In genomic region chr14:71398450-71398849, GRCh38 we compare ENCODE assay signal across 11 cellular contexts.
DNase-seq lines count a peak whose midpoint lies in the region; ATAC-seq and TF ChIP-seq lines count a peak whose summit lies in the region.
"Had no signal": no experiment of that assay in that cellular context is flagged by ENCODE, and none has a peak within 500 bp of the region (broad histone marks: within the 10 kb centered on the region; RNA-seq: fewer than 3 reads in every experiment).

No MANE protein-coding gene starts in this region.

- H3K27ac ChIP-seq in body of pancreas: peak overlapping the region in 1 of 4 donors; percentile 36
- H3K27ac ChIP-seq in brain microvascular endothelial cell: no peak overlapping the region

- peak overlapping the region; percentile 90 for H3K27ac Mint-ChIP-seq in activated CD4-positive, alpha-beta T cell treated with anti-CD3 and anti-CD28 coated beads, Interleukin-2, amount 10 ng/mL, durations not matched to agents 7 days and 5 days
- H3K27ac Mint-ChIP-seq in activated B cell treated with CpG ODN at 0.5 μM for 24 hours: peak overlapping the region; percentile 84
- peak overlapping the region; percentile 99 for H3K27ac Mint-ChIP-seq in stimulated activated naive B cell treated with anti-CD40 and anti-IgM and Interleukin-4, amounts not matched to agents 10 μg/mL and 1 μg/mL and 100 μg/mL, for 72 hours

- no peak overlapping the region for H3K4me3 Mint-ChIP-seq in activated CD4-positive, alpha-beta T cell treated with anti-CD3 and anti-CD28 coated beads, Interleukin-2, amount 10 ng/mL, durations not matched to agents 7 days and 5 days
- H3K4me3 Mint-ChIP-seq in activated B cell treated with CpG ODN at 0.5 μM for 24 hours: peak overlapping the region; percentile 15
- H3K4me3 Mint-ChIP-seq in stimulated activated naive B cell treated with anti-CD40 and anti-IgM and Interleukin-4, amounts not matched to agents 10 μg/mL and 1 μg/mL and 100 μg/mL, for 72 hours: peak overlapping the region; percentile 11 to 17

- no peaks in the 10 kb centered on the region for H3K9me3 ChIP-seq in body of pancreas

- peaks cover 10% of the 10 kb centered on the region for H3K4me1 ChIP-seq in body of pancreas

- no peak for TF ChIP-seq POLR2A in body of pancreas (IDR thresholded peaks at IDR 0.05)

- peaks cover 6% of the 10 kb centered on the region for H3K36me3 Mint-ChIP-seq in activated CD4-positive, alpha-beta T cell treated with anti-CD3 and anti-CD28 coated beads, Interleukin-2, amount 10 ng/mL, durations not matched to agents 7 days and 5 days (ENCODE audit: low read depth)
- peaks cover 2% of the 10 kb centered on the region for H3K36me3 Mint-ChIP-seq in activated B cell treated with CpG ODN at 0.5 μM for 24 hours (ENCODE audit: low read depth)
- peaks cover 15 to 39% of the 10 kb centered on the region in 2 donors for H3K36me3 Mint-ChIP-seq in stimulated activated naive B cell treated with anti-CD40 and anti-IgM and Interleukin-4, amounts not matched to agents 10 μg/mL and 1 μg/mL and 100 μg/mL, for 72 hours

- intact Hi-C loops in activated B cell treated with CpG ODN at 0.5 μM for 24 hours (cut with micrococcal nuclease) (no loop called here), body of pancreas (cut with DNase I) (no loop called here)

- H3K4me3 ChIP-seq in body of pancreas: no peak overlapping the region
- no peak overlapping the region for H3K4me3 ChIP-seq in brain microvascular endothelial cell (ENCODE audit: low read depth, low read length)

- ATAC-seq in HG02943 (IDR thresholded peaks at IDR 0.05; ENCODE audit: low read depth, unreplicated experiment) (peak; percentile 24), activated B cell treated with CpG ODN at 0.5 μM for 24 hours (ENCODE audit: low read depth) (peak; percentile 1), body of pancreas (no peak)
- ATAC-seq in stimulated activated naive B cell treated with anti-CD40 and anti-IgM and Interleukin-4, amounts not matched to agents 10 μg/mL and 1 μg/mL and 100 μg/mL, for 72 hours (replicated peaks): peak; percentile 29 to 39

- in situ Hi-C loops in brain microvascular endothelial cell (cut with HindIII; ENCODE audit: low pct_ligation_motif_present, low sequenced_read_pairs): no loop called here

- H3K9me3 Mint-ChIP-seq in activated CD4-positive, alpha-beta T cell treated with anti-CD3 and anti-CD28 coated beads, Interleukin-2, amount 10 ng/mL, durations not matched to agents 7 days and 5 days: no peaks in the 10 kb centered on the region
- H3K9me3 Mint-ChIP-seq in activated B cell treated with CpG ODN at 0.5 μM for 24 hours: peaks cover 2% of the 10 kb centered on the region
- H3K9me3 Mint-ChIP-seq in stimulated activated naive B cell treated with anti-CD40 and anti-IgM and Interleukin-4, amounts not matched to agents 10 μg/mL and 1 μg/mL and 100 μg/mL, for 72 hours: peaks cover 0 to 4% of the 10 kb centered on the region in 2 donors

- no peaks in the 10 kb centered on the region for H3K27me3 ChIP-seq in body of pancreas
- no peaks in the 10 kb centered on the region for H3K27me3 ChIP-seq in brain microvascular endothelial cell (replicated peaks)

- DNase-seq in activated CD4-positive, alpha-beta T cell treated with anti-CD3 and anti-CD28 coated beads, Interleukin-2, amount 10 ng/mL, durations not matched to agents 7 days and 5 days: no peak
- DNase-seq in activated CD4-positive, alpha-beta T cell treated with anti-CD3 and anti-CD28 coated beads for 4 hours: no peak
- no peak for DNase-seq in activated B cell treated with CpG ODN at 0.5 μM for 24 hours
- no peak for DNase-seq in stimulated activated naive B cell treated with anti-CD40 and anti-IgM and Interleukin-4, amounts not matched to agents 10 μg/mL and 1 μg/mL and 100 μg/mL, for 72 hours
- DNase-seq in NCI-H1694 treated with DMSO at 0.1 percent for 48 hours (lab: John Stamatoyannopoulos, UW): no peak
- DNase-seq in body of pancreas: no peak
- no peak for DNase-seq in brain microvascular endothelial cell
- DNase-seq: cortex of kidney, glutamatergic neuron, NCI-H1436 had no signal

- WGBS in body of pancreas, 2 donors: 82% methylated on average over 3 of the region's 3 CpGs

- POLR2A ChIA-PET in activated CD4-positive, alpha-beta T cell treated with anti-CD3 and anti-CD28 coated beads, Interleukin-2, amount 10 ng/mL, durations not matched to agents 7 days and 5 days (lab: Charles Lee): interaction anchor here (1.1 kb wide), 1 partner anchor 77 kb away, joined by 3 read pairs; no protein-coding TSS in a partner anchor
- POLR2A ChIA-PET in activated B cell treated with CpG ODN at 0.5 μM for 24 hours (lab: Charles Lee): interaction anchor here (0.5 to 3.9 kb wide), 11 partner anchors 8 to 82 kb away, joined by 3 to 45 read pairs (median 8); partner anchors contain the start of gene SIPA1L1

- H3K27me3 Mint-ChIP-seq in activated CD4-positive, alpha-beta T cell treated with anti-CD3 and anti-CD28 coated beads, Interleukin-2, amount 10 ng/mL, durations not matched to agents 7 days and 5 days: no peaks in the 10 kb centered on the region
- no peaks in the 10 kb centered on the region for H3K27me3 Mint-ChIP-seq in activated B cell treated with CpG ODN at 0.5 μM for 24 hours
- H3K27me3 Mint-ChIP-seq in stimulated activated naive B cell treated with anti-CD40 and anti-IgM and Interleukin-4, amounts not matched to agents 10 μg/mL and 1 μg/mL and 100 μg/mL, for 72 hours: no peaks in the 10 kb centered on the region

- no peak for TF ChIP-seq CTCF in activated B cell treated with CpG ODN at 0.5 μM for 24 hours (IDR thresholded peaks at IDR 0.05)
- TF ChIP-seq CTCF in body of pancreas (IDR thresholded peaks at IDR 0.05): no peak
- TF ChIP-seq CTCF in brain microvascular endothelial cell (IDR thresholded peaks at IDR 0.05; ENCODE audit: low read depth, low read length, missing control alignments): no peak

- peaks cover 40% of the 10 kb centered on the region for H3K4me1 Mint-ChIP-seq in activated CD4-positive, alpha-beta T cell treated with anti-CD3 and anti-CD28 coated beads, Interleukin-2, amount 10 ng/mL, durations not matched to agents 7 days and 5 days
- peaks cover 78% of the 10 kb centered on the region for H3K4me1 Mint-ChIP-seq in activated B cell treated with CpG ODN at 0.5 μM for 24 hours
- H3K4me1 Mint-ChIP-seq in stimulated activated naive B cell treated with anti-CD40 and anti-IgM and Interleukin-4, amounts not matched to agents 10 μg/mL and 1 μg/mL and 100 μg/mL, for 72 hours: peaks cover 34 to 79% of the 10 kb centered on the region in 2 donors

- H3K36me3 ChIP-seq in body of pancreas (replicated peaks in 1 of 2; ENCODE audit: insufficient read depth in 1 of 2, low read depth in 2 of 2) (no peaks in the 10 kb centered on the region), brain microvascular endothelial cell (replicated peaks) (no peaks in the 10 kb centered on the region)

- CTCF ChIA-PET in activated CD4-positive, alpha-beta T cell treated with anti-CD3 and anti-CD28 coated beads, Interleukin-2, amount 10 ng/mL, durations not matched to agents 7 days and 5 days (lab: Charles Lee): interaction anchor here (0.8 to 1.1 kb wide), 3 partner anchors 15 to 265 kb away, joined by 3 read pairs; no protein-coding TSS in a partner anchor
- CTCF ChIA-PET in activated B cell treated with CpG ODN at 0.5 μM for 24 hours (lab: Charles Lee): interaction anchor here (7.9 kb wide), 1 partner anchor 74 kb away, joined by 208 read pairs; the partner anchor contains the start of gene SIPA1L1
